Comparison of ENCODE assay signal across 23 cellular contexts in genomic region chr2:123512547-123512946, GRCh38.
"Had no signal": no experiment of that assay in that cellular context is flagged by ENCODE, and none has a peak within 500 bp of the region (broad histone marks: within the 10 kb centered on the region; RNA-seq: fewer than 3 reads in every experiment).

No MANE protein-coding gene starts in this region.

- H3K4me3 ChIP-seq: hepatocyte, left ventricle myocardium inferior, lung, mucosa of descending colon, ovary, skin epidermis, suprapubic skin, thoracic aorta, tibial artery, uterus had no signal

- H3K36me3 Mint-ChIP-seq: naive thymus-derived CD4-positive, alpha-beta T cell; natural killer cell treated with Interleukin-12 subunit alpha and Interleukin-12 subunit beta and Interleukin-15 and Interleukin-18, amount 100 ng/mL, for 72 hours; stimulated activated naive B cell treated with anti-CD40 and anti-IgM and Interleukin-4, amounts not matched to agents 10 μg/mL and 1 μg/mL and 100 μg/mL, for 72 hours; type B pancreatic cell had no signal

- H3K27me3 Mint-ChIP-seq: naive thymus-derived CD4-positive, alpha-beta T cell; natural killer cell treated with Interleukin-12 subunit alpha and Interleukin-12 subunit beta and Interleukin-15 and Interleukin-18, amount 100 ng/mL, for 72 hours; progenitor cell of endocrine pancreas; stimulated activated naive B cell treated with anti-CD40 and anti-IgM and Interleukin-4, amounts not matched to agents 10 μg/mL and 1 μg/mL and 100 μg/mL, for 72 hours; stimulated activated naive CD8-positive, alpha-beta T cell treated with anti-CD3 and anti-CD28 coated beads, Interleukin-15, Interleukin-2, amounts not matched to agents 100 ng/mL and 50 ng/mL, for 24 hours; type B pancreatic cell had no signal

- H3K36me3 ChIP-seq: left ventricle myocardium inferior, ovary, suprapubic skin, thoracic aorta, tibial artery, uterus had no signal

- H3K4me1 Mint-ChIP-seq: naive thymus-derived CD4-positive, alpha-beta T cell; stimulated activated naive B cell treated with anti-CD40 and anti-IgM and Interleukin-4, amounts not matched to agents 10 μg/mL and 1 μg/mL and 100 μg/mL, for 72 hours had no signal

- H3K9me3 ChIP-seq: left ventricle myocardium inferior, mucosa of descending colon, ovary, suprapubic skin, thoracic aorta, tibial artery, uterus had no signal

- H3K4me3 Mint-ChIP-seq: naive thymus-derived CD4-positive, alpha-beta T cell; natural killer cell treated with Interleukin-12 subunit alpha and Interleukin-12 subunit beta and Interleukin-15 and Interleukin-18, amount 100 ng/mL, for 72 hours; stimulated activated naive B cell treated with anti-CD40 and anti-IgM and Interleukin-4, amounts not matched to agents 10 μg/mL and 1 μg/mL and 100 μg/mL, for 72 hours; stimulated activated naive CD8-positive, alpha-beta T cell treated with anti-CD3 and anti-CD28 coated beads, Interleukin-15, Interleukin-2, amounts not matched to agents 100 ng/mL and 50 ng/mL, for 24 hours; type B pancreatic cell had no signal

- H3K9me3 Mint-ChIP-seq: type B pancreatic cell had no signal

- H3K27me3 ChIP-seq: hepatocyte, ovary, suprapubic skin, tibial artery, uterus had no signal

- ATAC-seq: mucosa of descending colon; naive thymus-derived CD4-positive, alpha-beta T cell; natural killer cell treated with Interleukin-12 subunit alpha and Interleukin-12 subunit beta and Interleukin-15 and Interleukin-18, amount 100 ng/mL, for 72 hours; right cardiac atrium; sciatic nerve; stimulated activated naive B cell treated with anti-CD40 and anti-IgM and Interleukin-4, amounts not matched to agents 10 μg/mL and 1 μg/mL and 100 μg/mL, for 72 hours had no signal

- DNase-seq: left ventricle myocardium inferior; midbrain; mucosa of descending colon; naive thymus-derived CD4-positive, alpha-beta T cell; ovary; stimulated activated CD4-positive, alpha-beta T cell treated with anti-CD3 and anti-CD28 coated beads, Interleukin-12 subunit alpha, Interleukin-12 subunit beta, amount 100 ng/mL, for 4 hours; stimulated activated CD4-positive, alpha-beta T cell treated with anti-CD3 and anti-CD28 coated beads, Interleukin-15, amount 100 ng/mL, for 24 hours; stimulated activated CD4-positive, alpha-beta T cell treated with anti-CD3 and anti-CD28 coated beads, Interleukin-2, amount 100 ng/mL, for 24 hours; stimulated activated CD4-positive, alpha-beta T cell treated with anti-CD3 and anti-CD28 coated beads, Interleukin-4, amount 100 ng/mL, for 1 hour; stimulated activated naive B cell treated with anti-CD40 and anti-IgM and Interleukin-4, amounts not matched to agents 10 μg/mL and 1 μg/mL and 100 μg/mL, for 72 hours; tibial artery; uterus had no signal

- H3K27ac Mint-ChIP-seq: naive thymus-derived CD4-positive, alpha-beta T cell; natural killer cell treated with Interleukin-12 subunit alpha and Interleukin-12 subunit beta and Interleukin-15 and Interleukin-18, amount 100 ng/mL, for 72 hours; progenitor cell of endocrine pancreas; stimulated activated naive B cell treated with anti-CD40 and anti-IgM and Interleukin-4, amounts not matched to agents 10 μg/mL and 1 μg/mL and 100 μg/mL, for 72 hours; stimulated activated naive CD8-positive, alpha-beta T cell treated with anti-CD3 and anti-CD28 coated beads, Interleukin-15, Interleukin-2, amounts not matched to agents 100 ng/mL and 50 ng/mL, for 24 hours; type B pancreatic cell had no signal

- H3K4me2 ChIP-seq: hepatocyte had no signal

- H3K27ac ChIP-seq: hepatocyte, left ventricle myocardium inferior, ovary, skin epidermis, suprapubic skin, thoracic aorta, tibial artery, uterus had no signal

- H2AFZ ChIP-seq: hepatocyte had no signal

- H3K4me1 ChIP-seq: left ventricle myocardium inferior, suprapubic skin, tibial artery, uterus had no signal
